1 cellular context compared by ENCODE assay signal in genomic region chr2:112818094-112818902, GRCh38.
TF ChIP-seq lines count a peak whose summit lies in the region.

No MANE protein-coding gene starts in this region.

TF ChIP-seq in HepG2, 621 proteins besides CTCF, POLR2A, EP300 and RAD21 (continued from another document and continues in another):
- no peak for TF ChIP-seq ZBTB40 (IDR thresholded peaks at IDR 0.05)
- TF ChIP-seq ZBTB40 (CRISPR knock-in tag; IDR thresholded peaks at IDR 0.05): no peak; the same call in 1 of the 2 replicates
- TF ChIP-seq FOSL1 (CRISPR knock-in tag; IDR thresholded peaks at IDR 0.05; ENCODE audit: borderline replicate concordance): peak; percentile 75; the same call in 1 of the 2 replicates
- peak; percentile 99 for TF ChIP-seq HDAC2 (CRISPR knock-in tag; IDR thresholded peaks at IDR 0.05)
- TF ChIP-seq ZNF530 (CRISPR knock-in tag; IDR thresholded peaks at IDR 0.05; ENCODE audit: low read depth): no peak
- TF ChIP-seq ZZZ3 (CRISPR knock-in tag; IDR thresholded peaks at IDR 0.05; ENCODE audit: borderline replicate concordance): no peak
- TF ChIP-seq ZNF597 (CRISPR knock-in tag; IDR thresholded peaks at IDR 0.05): no peak
- peak; percentile 86; the same call in 1 of the 2 replicates for TF ChIP-seq DPF2 (CRISPR knock-in tag; IDR thresholded peaks at IDR 0.05; ENCODE audit: borderline replicate concordance, low read depth)
- TF ChIP-seq DBP (CRISPR knock-in tag; IDR thresholded peaks at IDR 0.05; ENCODE audit: not compliant biosample characterization): no peak
- no peak for TF ChIP-seq PRPF4 (IDR thresholded peaks at IDR 0.05; ENCODE audit: low read depth, low read length, poor library complexity, severe bottlenecking)
- no peak for TF ChIP-seq ZNF354B (CRISPR knock-in tag; IDR thresholded peaks at IDR 0.05)
- TF ChIP-seq ELF4 (CRISPR knock-in tag; IDR thresholded peaks at IDR 0.05; ENCODE audit: borderline replicate concordance): 0 out of 2 replicates have a peak, but pooled peaks have one; percentile 35
- TF ChIP-seq ATAD3A (CRISPR knock-in tag; IDR thresholded peaks at IDR 0.05): no peak
- peak; percentile 96 for TF ChIP-seq NFKBIZ (CRISPR knock-in tag; IDR thresholded peaks at IDR 0.05)
- no peak for TF ChIP-seq ZNF253 (CRISPR knock-in tag; IDR thresholded peaks at IDR 0.05; ENCODE audit: borderline replicate concordance)
- peak; percentile 77; the same call in 1 of the 2 replicates for TF ChIP-seq JUN (CRISPR knock-in tag; IDR thresholded peaks at IDR 0.05)
- TF ChIP-seq KLF12 (CRISPR knock-in tag; IDR thresholded peaks at IDR 0.05; ENCODE audit: borderline replicate concordance): no peak
- TF ChIP-seq ZBTB25 (CRISPR knock-in tag; IDR thresholded peaks at IDR 0.05): peak; percentile 92
- TF ChIP-seq SKI (IDR thresholded peaks at IDR 0.05; ENCODE audit: partially characterized antibody): peak; percentile 89
- peak; percentile 17; the same call in 1 of the 2 replicates for TF ChIP-seq UBTF (CRISPR knock-in tag; IDR thresholded peaks at IDR 0.05)
- no peak for TF ChIP-seq IKZF4 (CRISPR knock-in tag; IDR thresholded peaks at IDR 0.05; ENCODE audit: borderline replicate concordance, low read depth, not compliant biosample characterization)
- peak; percentile 40; the same call in 1 of the 2 replicates for TF ChIP-seq POLR2G (IDR thresholded peaks at IDR 0.05; ENCODE audit: low read depth, low read length)
- no peak; the same call in 1 of the 2 replicates for TF ChIP-seq TIGD3 (CRISPR knock-in tag; IDR thresholded peaks at IDR 0.05; ENCODE audit: borderline replicate concordance)
- TF ChIP-seq ZNF496 (CRISPR knock-in tag; IDR thresholded peaks at IDR 0.05; ENCODE audit: insufficient replicate concordance): no peak
- no peak for TF ChIP-seq NFE2 (CRISPR knock-in tag; IDR thresholded peaks at IDR 0.05)
- no peak for TF ChIP-seq PREB (CRISPR knock-in tag; IDR thresholded peaks at IDR 0.05)
- peak; percentile 93; the same call in 1 of the 2 replicates for TF ChIP-seq MIXL1 (CRISPR knock-in tag; IDR thresholded peaks at IDR 0.05)
- peak; percentile 62 for TF ChIP-seq ZNF232 (CRISPR knock-in tag; IDR thresholded peaks at IDR 0.05; ENCODE audit: borderline replicate concordance)
- TF ChIP-seq ASH2L (IDR thresholded peaks at IDR 0.05; ENCODE audit: insufficient read length, low read depth, low read length): peak; percentile 80
- TF ChIP-seq MTA1 (CRISPR knock-in tag; IDR thresholded peaks at IDR 0.05; ENCODE audit: borderline replicate concordance): no peak
- TF ChIP-seq KAT2B (IDR thresholded peaks at IDR 0.05; ENCODE audit: borderline replicate concordance, low read depth, low read length): no peak
- TF ChIP-seq NONO (IDR thresholded peaks at IDR 0.05): no peak
- TF ChIP-seq NONO (CRISPR knock-in tag; conservative IDR thresholded peaks at IDR 0.05): peak; percentile 88
- peak; percentile 98 for TF ChIP-seq ELF3 (CRISPR knock-in tag; IDR thresholded peaks at IDR 0.05)
- peak; percentile 90 for TF ChIP-seq ZNF644 (CRISPR knock-in tag; IDR thresholded peaks at IDR 0.05; ENCODE audit: low read depth)
- peak; percentile 99 for TF ChIP-seq SOX5 (CRISPR knock-in tag; IDR thresholded peaks at IDR 0.05; ENCODE audit: borderline replicate concordance)
- TF ChIP-seq HHEX (CRISPR knock-in tag; IDR thresholded peaks at IDR 0.05): peak; percentile 96
- peak; percentile 99 for TF ChIP-seq ISL2 (CRISPR knock-in tag; IDR thresholded peaks at IDR 0.05)
- TF ChIP-seq GMEB2 (CRISPR knock-in tag; IDR thresholded peaks at IDR 0.05; ENCODE audit: low read depth): no peak
- TF ChIP-seq NPAS2 (CRISPR knock-in tag; IDR thresholded peaks at IDR 0.05; ENCODE audit: borderline replicate concordance): no peak
